ENCODE assay signal across 14 cellular contexts in the genomic region with DNA sequence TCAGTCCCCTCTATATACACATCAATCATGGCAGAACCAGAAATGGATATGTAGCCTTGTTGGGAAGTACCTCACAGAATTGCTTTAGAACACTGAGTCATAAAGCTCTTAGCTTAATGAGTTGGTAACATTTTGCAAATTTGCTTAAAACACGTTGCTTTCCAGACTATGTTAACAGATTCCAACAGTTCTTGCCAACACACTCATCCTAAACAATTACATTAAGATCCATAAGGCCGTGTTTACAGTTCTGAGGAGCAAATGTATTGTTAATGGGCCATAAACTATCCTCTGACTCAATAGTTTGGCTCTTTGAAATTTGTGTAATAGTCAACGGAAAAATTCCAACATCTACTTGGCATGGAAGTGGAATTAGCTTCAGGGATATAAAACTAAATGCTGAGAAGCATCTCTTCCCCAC.
DNase-seq lines count a peak whose midpoint lies in the region; ATAC-seq and TF ChIP-seq lines count a peak whose summit lies in the region.
"Had no signal": no experiment of that assay in that cellular context is flagged by ENCODE, and none has a peak within 500 bp of the region (broad histone marks: within the 10 kb centered on the region; RNA-seq: fewer than 3 reads in every experiment).

No MANE protein-coding gene starts in this region.

- no peak overlapping the region for H3K4me3 Mint-ChIP-seq in activated T-helper 17 cell treated with anti-CD3 and anti-CD28 coated beads, Interleukin-2, amount 50 U/mL, for 72 hours
- H3K4me3 Mint-ChIP-seq: natural killer cell; stimulated activated naive B cell treated with anti-CD40 and anti-IgM and Interleukin-4, amounts not matched to agents 10 μg/mL and 1 μg/mL and 100 μg/mL, for 72 hours had no signal

- H3K27me3 ChIP-seq in osteoblast (ENCODE audit: insufficient read depth, low read length) (no peaks in the 10 kb centered on the region), colonic mucosa (no peaks in the 10 kb centered on the region)
- H3K27me3 ChIP-seq: heart right ventricle had no signal

- H3K4me3 ChIP-seq in osteoblast (ENCODE audit: insufficient read depth, low read length), result no peak overlapping the region
- H3K4me3 ChIP-seq in colonic mucosa, result no peak overlapping the region
- H3K4me3 ChIP-seq: heart right ventricle had no signal

- H3K4me1 ChIP-seq in osteoblast (ENCODE audit: insufficient read depth, low read length) (peaks cover 16% of the 10 kb centered on the region), colonic mucosa (no peaks in the 10 kb centered on the region)

- DNase-seq in Daoy (ENCODE audit: low read depth) (peak; percentile 85), M059J (ENCODE audit: low read depth) (peak; percentile 9), epithelial cell of prostate (ENCODE audit: low read depth, low spot score) (peak; percentile 10), osteoblast (ENCODE audit: insufficient read length, low spot score, missing footprints) (no peak), AML-193 (lab: John Stamatoyannopoulos, UW) (no peak), globus pallidus (ENCODE audit: low spot score) (no peak), colonic mucosa (no peak)
- DNase-seq: activated CD4-positive, alpha-beta T cell treated with anti-CD3 and anti-CD28 coated beads for 1 hour; activated T-cell treated with anti-CD3 and anti-CD28 coated beads, Interleukin-2, amount 50 U/mL, for 1 hour; left ventricle myocardium superior; natural killer cell; stimulated activated naive B cell treated with anti-CD40 and anti-IgM and Interleukin-4, amounts not matched to agents 10 μg/mL and 1 μg/mL and 100 μg/mL, for 72 hours had no signal

- intact Hi-C loops in colonic mucosa (cut with DNase I), result no loop called here

- no peaks in the 10 kb centered on the region for H3K79me2 ChIP-seq in osteoblast (ENCODE audit: insufficient read depth, low read length)

- no peaks in the 10 kb centered on the region for H3K36me3 Mint-ChIP-seq in activated T-helper 17 cell treated with anti-CD3 and anti-CD28 coated beads, Interleukin-2, amount 50 U/mL, for 72 hours (ENCODE audit: low read depth)
- H3K36me3 Mint-ChIP-seq: natural killer cell; stimulated activated naive B cell treated with anti-CD40 and anti-IgM and Interleukin-4, amounts not matched to agents 10 μg/mL and 1 μg/mL and 100 μg/mL, for 72 hours had no signal

- H3K9me3 Mint-ChIP-seq in activated T-helper 17 cell treated with anti-CD3 and anti-CD28 coated beads, Interleukin-2, amount 50 U/mL, for 72 hours, result no peaks in the 10 kb centered on the region
- H3K9me3 Mint-ChIP-seq: natural killer cell; stimulated activated naive B cell treated with anti-CD40 and anti-IgM and Interleukin-4, amounts not matched to agents 10 μg/mL and 1 μg/mL and 100 μg/mL, for 72 hours had no signal

- H3K4me2 ChIP-seq in osteoblast (ENCODE audit: insufficient read depth, low read length), result peak overlapping the region; percentile 58

- no peaks in the 10 kb centered on the region for H3K36me3 ChIP-seq in osteoblast (ENCODE audit: insufficient read depth, low read length)
- H3K36me3 ChIP-seq in colonic mucosa, result no peaks in the 10 kb centered on the region
- H3K36me3 ChIP-seq: heart right ventricle had no signal

- no peak overlapping the region for H3K27ac Mint-ChIP-seq in activated T-helper 17 cell treated with anti-CD3 and anti-CD28 coated beads, Interleukin-2, amount 50 U/mL, for 72 hours
- H3K27ac Mint-ChIP-seq: natural killer cell; stimulated activated naive B cell treated with anti-CD40 and anti-IgM and Interleukin-4, amounts not matched to agents 10 μg/mL and 1 μg/mL and 100 μg/mL, for 72 hours had no signal

- peak overlapping the region; percentile 15 for H3K27ac ChIP-seq in epithelial cell of prostate
- peak overlapping the region; percentile 5 for H3K27ac ChIP-seq in osteoblast (ENCODE audit: low read depth, low read length)
- no peak overlapping the region for H3K27ac ChIP-seq in colonic mucosa

- H3K9me3 ChIP-seq in osteoblast (ENCODE audit: low read depth, low read length) (no peaks in the 10 kb centered on the region), colonic mucosa (no peaks in the 10 kb centered on the region)
- H3K9me3 ChIP-seq: heart right ventricle had no signal

- H3K27me3 Mint-ChIP-seq in activated T-helper 17 cell treated with anti-CD3 and anti-CD28 coated beads, Interleukin-2, amount 50 U/mL, for 72 hours, result peaks cover 19% of the 10 kb centered on the region

- H3K9ac ChIP-seq in colonic mucosa (ENCODE audit: low read depth in 2 of 2, low read length in 2 of 2), result no peak overlapping the region

- TF ChIP-seq CTCF in osteoblast (IDR thresholded peaks at IDR 0.05; ENCODE audit: extremely low read depth, low read depth, low read length) (no peak), colonic mucosa (IDR thresholded peaks at IDR 0.05) (no peak)

- H4K20me1 ChIP-seq in osteoblast (ENCODE audit: insufficient read depth, low read length), result no peaks in the 10 kb centered on the region

- no peak overlapping the region for H2AFZ ChIP-seq in osteoblast (ENCODE audit: low read length)

- H3K4me1 Mint-ChIP-seq in activated T-helper 17 cell treated with anti-CD3 and anti-CD28 coated beads, Interleukin-2, amount 50 U/mL, for 72 hours, result no peaks in the 10 kb centered on the region
- H3K4me1 Mint-ChIP-seq: natural killer cell; stimulated activated naive B cell treated with anti-CD40 and anti-IgM and Interleukin-4, amounts not matched to agents 10 μg/mL and 1 μg/mL and 100 μg/mL, for 72 hours had no signal

- ATAC-seq in activated T-helper 17 cell treated with anti-CD3 and anti-CD28 coated beads, Interleukin-2, amount 50 U/mL, for 72 hours (replicated peaks), result no peak
- ATAC-seq: natural killer cell; stimulated activated naive B cell treated with anti-CD40 and anti-IgM and Interleukin-4, amounts not matched to agents 10 μg/mL and 1 μg/mL and 100 μg/mL, for 72 hours had no signal

Comparison
In these comparisons a context has a peak if more than half of its experiments do, and no peak if none do; other contexts are left out.
1. DNase-seq: peak in Daoy (single experiment), M059J (single experiment) and epithelial cell of prostate (single experiment); none in osteoblast (single experiment), AML-193 (0 of 2), globus pallidus (single experiment) and colonic mucosa (single experiment).